ENCODE assay signal across 23 cellular contexts in genomic region chr2:169495310-169495928, GRCh38. TPM values are rescaled to one million over a fixed set of nuclear protein-coding genes. Genes with fewer than 3 reads are reported as not detected.
"Had no signal": no experiment of that assay in that cellular context is flagged by ENCODE, and none has a peak within 500 bp of the region (broad histone marks: within the 10 kb centered on the region; RNA-seq: fewer than 3 reads in every experiment).

No MANE protein-coding gene starts in this region.

- H3K9me3 ChIP-seq: left ventricle myocardium inferior, ovary, spleen, tibial nerve, uterus had no signal

- H3K4me3 Mint-ChIP-seq: mesothelial cell of epicardium; naive B cell; natural killer cell; stimulated activated effector memory CD8-positive, alpha-beta T cell treated with anti-CD3 and anti-CD28 coated beads, Interleukin-12 subunit alpha, Interleukin-12 subunit beta, amount 100 ng/mL, for 72 hours; stimulated activated naive CD8-positive, alpha-beta T cell treated with anti-CD3 and anti-CD28 coated beads, Interleukin-15, amount 100 ng/mL, for 72 hours; type B pancreatic cell had no signal

- H3K27ac Mint-ChIP-seq: mesothelial cell of epicardium; naive B cell; natural killer cell; progenitor cell of endocrine pancreas; stimulated activated effector memory CD8-positive, alpha-beta T cell treated with anti-CD3 and anti-CD28 coated beads, Interleukin-12 subunit alpha, Interleukin-12 subunit beta, amount 100 ng/mL, for 72 hours; stimulated activated naive CD8-positive, alpha-beta T cell treated with anti-CD3 and anti-CD28 coated beads, Interleukin-15, amount 100 ng/mL, for 72 hours; type B pancreatic cell had no signal

- H3K27me3 ChIP-seq: hepatocyte, ovary, spleen, tibial nerve, uterus had no signal

- H3K27ac ChIP-seq: hepatocyte, left ventricle myocardium inferior, ovary, spleen, tibial nerve, uterus had no signal

- H3K36me3 Mint-ChIP-seq: naive B cell, natural killer cell had no signal

- H3K9me3 Mint-ChIP-seq: natural killer cell; stimulated activated effector memory CD8-positive, alpha-beta T cell treated with anti-CD3 and anti-CD28 coated beads, Interleukin-12 subunit alpha, Interleukin-12 subunit beta, amount 100 ng/mL, for 72 hours; stimulated activated naive CD8-positive, alpha-beta T cell treated with anti-CD3 and anti-CD28 coated beads, Interleukin-15, amount 100 ng/mL, for 72 hours; type B pancreatic cell had no signal

- H3K27me3 Mint-ChIP-seq: naive B cell; progenitor cell of endocrine pancreas; stimulated activated naive CD8-positive, alpha-beta T cell treated with anti-CD3 and anti-CD28 coated beads, Interleukin-15, amount 100 ng/mL, for 72 hours; type B pancreatic cell had no signal

- H3K36me3 ChIP-seq: ovary, uterus had no signal

- ATAC-seq: natural killer cell; right cardiac atrium; sciatic nerve; stimulated activated effector memory CD8-positive, alpha-beta T cell treated with anti-CD3 and anti-CD28 coated beads, Interleukin-12 subunit alpha, Interleukin-12 subunit beta, amount 100 ng/mL, for 72 hours; stimulated activated naive CD8-positive, alpha-beta T cell treated with anti-CD3 and anti-CD28 coated beads, Interleukin-15, amount 100 ng/mL, for 72 hours had no signal

- H3K4me1 ChIP-seq: left ventricle myocardium inferior, spleen, tibial nerve, uterus had no signal

- H3K4me3 ChIP-seq: hepatocyte, left ventricle myocardium inferior, lung, ovary, spleen, tibial nerve, uterus had no signal

- H3K4me1 Mint-ChIP-seq: mesothelial cell of epicardium; naive B cell; natural killer cell; stimulated activated effector memory CD8-positive, alpha-beta T cell treated with anti-CD3 and anti-CD28 coated beads, Interleukin-12 subunit alpha, Interleukin-12 subunit beta, amount 100 ng/mL, for 72 hours; stimulated activated naive CD8-positive, alpha-beta T cell treated with anti-CD3 and anti-CD28 coated beads, Interleukin-15, amount 100 ng/mL, for 72 hours had no signal

- DNase-seq: islet precursor cell; left ventricle myocardium inferior; mesendoderm; naive B cell; natural killer cell; ovary; retina; right cardiac atrium; small intestine; spleen; stimulated activated CD4-positive, alpha-beta T cell treated with anti-CD3 and anti-CD28 coated beads, Interleukin-4, amount 100 ng/mL, for 24 hours; stimulated activated naive CD4-positive, alpha-beta T cell; stimulated activated naive CD8-positive, alpha-beta T cell treated with anti-CD3 and anti-CD28 coated beads, Interleukin-15, amount 100 ng/mL, for 72 hours; substantia nigra; uterus had no signal

RNA-seq across cellular contexts. Expression of gene KLHL41, which starts 14.1 kb away (rescaled TPM):
- total RNA-seq: natural killer cell had no signal
